17 cellular contexts compared by ENCODE assay signal in genomic region chr13:22372261-22372660, GRCh38.
"Had no signal": no experiment of that assay in that cellular context is flagged by ENCODE, and none has a peak within 500 bp of the region (broad histone marks: within the 10 kb centered on the region; RNA-seq: fewer than 3 reads in every experiment).

No MANE protein-coding gene starts in this region.

- H3K4me3 Mint-ChIP-seq: natural killer cell; neural crest cell; stimulated activated memory B cell treated with anti-CD40 and anti-IgM and Interleukin-4, amounts not matched to agents 10 μg/mL and 1 μg/mL and 100 μg/mL, for 72 hours; stimulated activated naive CD8-positive, alpha-beta T cell treated with anti-CD3 and anti-CD28 coated beads, Interleukin-15, amount 100 ng/mL, for 72 hours had no signal

- H3K27me3 ChIP-seq: heart left ventricle, testis, tibial nerve had no signal

- H3K4me2 ChIP-seq: smooth muscle cell had no signal

- H3K27ac Mint-ChIP-seq: natural killer cell; stimulated activated memory B cell treated with anti-CD40 and anti-IgM and Interleukin-4, amounts not matched to agents 10 μg/mL and 1 μg/mL and 100 μg/mL, for 72 hours; stimulated activated naive CD8-positive, alpha-beta T cell treated with anti-CD3 and anti-CD28 coated beads, Interleukin-15, amount 100 ng/mL, for 72 hours had no signal

- H3K4me3 ChIP-seq: coronary artery, heart left ventricle, mucosa of descending colon, smooth muscle cell, testis, tibial nerve had no signal

- H3K36me3 ChIP-seq: heart left ventricle, tibial nerve had no signal

- H3K9me3 ChIP-seq: testis had no signal

- ATAC-seq: heart left ventricle; left lobe of liver; mucosa of descending colon; natural killer cell; right cardiac atrium; stimulated activated memory B cell treated with anti-CD40 and anti-IgM and Interleukin-4, amounts not matched to agents 10 μg/mL and 1 μg/mL and 100 μg/mL, for 72 hours; stimulated activated naive CD8-positive, alpha-beta T cell treated with anti-CD3 and anti-CD28 coated beads, Interleukin-15, amount 100 ng/mL, for 72 hours had no signal

- H3K27me3 Mint-ChIP-seq: stimulated activated memory B cell treated with anti-CD40 and anti-IgM and Interleukin-4, amounts not matched to agents 10 μg/mL and 1 μg/mL and 100 μg/mL, for 72 hours; stimulated activated naive CD8-positive, alpha-beta T cell treated with anti-CD3 and anti-CD28 coated beads, Interleukin-15, amount 100 ng/mL, for 72 hours had no signal

- H3K36me3 Mint-ChIP-seq: stimulated activated memory B cell treated with anti-CD40 and anti-IgM and Interleukin-4, amounts not matched to agents 10 μg/mL and 1 μg/mL and 100 μg/mL, for 72 hours had no signal

- H3K4me1 ChIP-seq: heart left ventricle, testis, tibial nerve had no signal

- H3K27ac ChIP-seq: coronary artery, heart left ventricle, testis, tibial nerve had no signal

- DNase-seq: effector CD4-positive, alpha-beta T cell; heart left ventricle; hippocampal formation; islet precursor cell; mammary epithelial cell; mucosa of descending colon; natural killer cell; right cardiac atrium; stimulated activated CD4-positive, alpha-beta T cell treated with anti-CD3 and anti-CD28 coated beads, Interleukin-4, amount 100 ng/mL, for 24 hours; stimulated activated naive CD8-positive, alpha-beta T cell treated with anti-CD3 and anti-CD28 coated beads, Interleukin-15, amount 100 ng/mL, for 72 hours; testis had no signal

- H3K4me1 Mint-ChIP-seq: natural killer cell; neural crest cell; stimulated activated memory B cell treated with anti-CD40 and anti-IgM and Interleukin-4, amounts not matched to agents 10 μg/mL and 1 μg/mL and 100 μg/mL, for 72 hours; stimulated activated naive CD8-positive, alpha-beta T cell treated with anti-CD3 and anti-CD28 coated beads, Interleukin-15, amount 100 ng/mL, for 72 hours had no signal
